ENCODE assay signal across 7 cellular contexts in the genomic region with DNA sequence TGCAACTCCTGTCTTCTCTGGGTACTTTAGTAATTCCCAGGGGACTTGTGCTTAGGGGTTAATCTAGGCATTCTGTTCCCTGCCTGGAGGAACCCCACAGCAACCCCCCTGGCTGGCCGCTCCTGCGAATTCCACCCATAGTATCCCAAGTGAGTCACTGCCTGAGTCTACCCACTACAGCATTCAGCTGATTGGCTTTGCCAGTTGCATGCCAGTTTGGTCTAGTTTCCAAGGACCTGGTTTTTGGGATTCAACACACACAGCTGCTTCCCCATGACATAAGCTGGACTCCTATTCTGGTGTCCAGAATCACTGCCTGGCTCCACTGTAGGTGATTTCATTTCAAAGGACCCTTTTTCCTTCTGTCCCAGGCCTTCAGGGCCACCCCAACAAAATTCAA. TPM values are rescaled to one million over a fixed set of nuclear protein-coding genes. Genes with fewer than 3 reads are reported as not detected.
DNase-seq lines count a peak whose midpoint lies in the region; ATAC-seq and TF ChIP-seq lines count a peak whose summit lies in the region.

No MANE protein-coding gene starts in this region.

- TF ChIP-seq CTCF in ascending aorta (IDR thresholded peaks at IDR 0.05) (no peak), hepatocyte (IDR thresholded peaks at IDR 0.05; ENCODE audit: poor library complexity) (no peak)

- H3K4me3 ChIP-seq in ascending aorta (no peak overlapping the region), hepatocyte (no peak overlapping the region)

- WGBS in hepatocyte (ENCODE audit: low lambda C conversion rate, missing lambda C conversion rate) = 74% methylated on average over 2 of the region's 2 CpGs

- H3K27ac ChIP-seq in ascending aorta (peak overlapping the region; percentile 82 to 83), hepatocyte (no peak overlapping the region)

- peaks cover 12 to 22% of the 10 kb centered on the region in 2 donors for H3K36me3 ChIP-seq in ascending aorta
- no peaks in the 10 kb centered on the region for H3K36me3 ChIP-seq in hepatocyte (replicated peaks; ENCODE audit: insufficient read depth, low read depth)

- no peaks in the 10 kb centered on the region for H3K9me2 ChIP-seq in hepatocyte (replicated peaks; ENCODE audit: insufficient read depth)

- intact Hi-C loops in ascending aorta (cut with DNase I) = loop anchor here (1.0 kb wide), 3 partner anchors 56 to 163 kb away; partner anchors contain the start of gene LPIN3

- H3K4me1 ChIP-seq in ascending aorta = peaks cover 18 to 61% of the 10 kb centered on the region in 2 donors
- no peaks in the 10 kb centered on the region for H3K4me1 ChIP-seq in hepatocyte (ENCODE audit: insufficient read depth)

- no peaks in the 10 kb centered on the region for H3K9me3 ChIP-seq in ascending aorta
- no peaks in the 10 kb centered on the region for H3K9me3 ChIP-seq in hepatocyte (ENCODE audit: low read depth)

- DNase-seq in HK-2 (ENCODE audit: unreplicated experiment) = peak; percentile 78
- peak; percentile 59 to 97 for DNase-seq in ascending aorta (ENCODE audit: low spot score in 2 of 2)
- DNase-seq in hepatocyte (ENCODE audit: low spot score) = peak; percentile 23
- peak; percentile 63 for DNase-seq in superior temporal gyrus (ENCODE audit: extremely low spot score)
- no peak for DNase-seq in stimulated activated CD4-positive, alpha-beta T cell treated with anti-CD3 and anti-CD28 coated beads, Interleukin-15, amount 100 ng/mL, for 24 hours
- DNase-seq in central memory CD4-positive, alpha-beta T cell = no peak

- ATAC-seq in GM21737 (IDR thresholded peaks at IDR 0.05; ENCODE audit: unreplicated experiment) = no peak

- H2AFZ ChIP-seq in hepatocyte = no peak overlapping the region

- H4K20me1 ChIP-seq in hepatocyte (ENCODE audit: insufficient read depth, poor library complexity, severe bottlenecking) = no peaks in the 10 kb centered on the region

- no peaks in the 10 kb centered on the region for H3K79me2 ChIP-seq in hepatocyte

- no peaks in the 10 kb centered on the region for H3K27me3 ChIP-seq in ascending aorta
- H3K27me3 ChIP-seq in hepatocyte = no peaks in the 10 kb centered on the region

- H3K4me2 ChIP-seq in hepatocyte = no peak overlapping the region

RNA-seq across cellular contexts. Expression of gene PLCG1, which starts 40.3 kb away (rescaled TPM):
- total RNA-seq in ascending aorta (168 TPM), hepatocyte (48.5 and 73.2 TPM in 2 replicates)
- 52.7 and 52.8 TPM in 2 replicates for polyA plus RNA-seq in hepatocyte

Comparison
In these comparisons a context has a peak if more than half of its experiments do, and no peak if none do; other contexts are left out.
1. DNase-seq: peak in HK-2 (single experiment), ascending aorta (2 of 2), hepatocyte (single experiment) and superior temporal gyrus (single experiment); none in stimulated activated CD4-positive, alpha-beta T cell treated with anti-CD3 and anti-CD28 coated beads, Interleukin-15, amount 100 ng/mL, for 24 hours (single experiment) and central memory CD4-positive, alpha-beta T cell (single experiment).